8 cellular contexts compared by ENCODE assay signal in genomic region chr2:85611705-85612587, GRCh38.
DNase-seq lines count a peak whose midpoint lies in the region; ATAC-seq lines count a peak whose summit lies in the region.

Gene C2orf68 (minus strand): TSS chr2:85612066. CDS start chr2:85611984, 82 bp downstream.

- H3K27ac ChIP-seq in caudate nucleus (ENCODE audit: low read depth, low read length) = peak within 1 kb of the TSS; percentile 77

- DNase-seq in AG08395 (ENCODE audit: low spot score) (peak; percentile 88), NCI-H226 (peak; percentile 86), caudate nucleus (lab: John Stamatoyannopoulos, UW) (peak in 60 of 61 donors; percentile 26 to 92 (median 76)), iris pigment epithelial cell (ENCODE audit: low read depth) (peak; percentile 68)
- peak; percentile 65 to 75 (median 72) for DNase-seq in activated CD4-positive, CD25-positive, alpha-beta regulatory T cell (lab: John Stamatoyannopoulos, UW)
- DNase-seq in stimulated activated CD4-positive, alpha-beta T cell treated with anti-CD3 and anti-CD28 coated beads, Interleukin-12 subunit alpha, Interleukin-12 subunit beta, amount 100 ng/mL, for 4 hours = peak; percentile 82

- ATAC-seq in GM18867 (IDR thresholded peaks at IDR 0.05; ENCODE audit: unreplicated experiment) (peak; percentile 78), HG03097 (IDR thresholded peaks at IDR 0.05; ENCODE audit: low FRiP score, unreplicated experiment) (peak; percentile 61)

Comparison
In these comparisons a context has a peak if more than half of its experiments do, and no peak if none do; other contexts are left out.
1. Peak in every context shown above with its lines: DNase-seq, ATAC-seq and H3K27ac ChIP-seq.